In genomic region chr3:14418259-14418658, GRCh38 we compare ENCODE assay signal across 26 cellular contexts. TPM values are rescaled to one million over a fixed set of nuclear protein-coding genes. Genes with fewer than 3 reads are reported as not detected.
DNase-seq lines count a peak whose midpoint lies in the region; ATAC-seq and TF ChIP-seq lines count a peak whose summit lies in the region.
"Had no signal": no experiment of that assay in that cellular context is flagged by ENCODE, and none has a peak within 500 bp of the region (broad histone marks: within the 10 kb centered on the region; RNA-seq: fewer than 3 reads in every experiment).

No MANE protein-coding gene starts in this region.

- CTCF ChIA-PET in naive thymus-derived CD4-positive, alpha-beta T cell (lab: Charles Lee): no interaction called here

- peaks cover 7 to 26% (median 13%) of the 10 kb centered on the region in 7 donors for H3K4me1 Mint-ChIP-seq in naive thymus-derived CD4-positive, alpha-beta T cell

- H3K4me3 Mint-ChIP-seq in naive thymus-derived CD4-positive, alpha-beta T cell: no peak overlapping the region
- H3K4me3 Mint-ChIP-seq: activated CD8-positive, alpha-beta T cell treated with anti-CD3 and anti-CD28 coated beads, Interleukin-2, amount 10 ng/mL, durations not matched to agents 7 days and 5 days; activated naive CD8-positive, alpha-beta T cell; CD4-positive, alpha-beta T cell; T-cell had no signal

- H3K27me3 ChIP-seq in colonic mucosa (no peaks in the 10 kb centered on the region), transverse colon (no peaks in the 10 kb centered on the region)
- no peaks in the 10 kb centered on the region for H3K27me3 ChIP-seq in naive thymus-derived CD4-positive, alpha-beta T cell (ENCODE audit: control insufficient read depth in 2 of 2, insufficient read depth in 2 of 2, low read length in 2 of 2)
- H3K27me3 ChIP-seq: ascending aorta, esophagus muscularis mucosa, foreskin keratinocyte, SJCRH30, vagina had no signal

- DNase-seq in DMS53 (lab: John Stamatoyannopoulos, UW) (peak; percentile 2), DMS53 treated with DMSO at 0.1 percent for 48 hours (lab: John Stamatoyannopoulos, UW; ENCODE audit: unreplicated experiment) (no peak), colonic mucosa (peak; percentile 45), transverse colon (peak; percentile 55), amniotic stem cell (lab: John Stamatoyannopoulos, UW) (no peak), posterior vena cava (ENCODE audit: low spot score) (no peak)
- DNase-seq in naive thymus-derived CD4-positive, alpha-beta T cell: no peak
- DNase-seq: activated CD4-positive, alpha-beta T cell treated with anti-CD3 and anti-CD28 coated beads for 1 hour; activated CD8-positive, alpha-beta T cell treated with anti-CD3 and anti-CD28 coated beads, Interleukin-2, amount 10 ng/mL, durations not matched to agents 7 days and 5 days; CD4-positive, alpha-beta T cell; DMS 273 treated with DMSO at 0.1 percent for 48 hours; foreskin keratinocyte; heart right ventricle; kidney glomerular epithelial cell; mesenchymal stem cell; NCI-H2029 treated with DMSO at 0.1 percent for 48 hours; NCI-H2227 treated with DMSO at 0.1 percent for 48 hours; retina; SJCRH30; T-cell had no signal

- H3K27me3 Mint-ChIP-seq in naive thymus-derived CD4-positive, alpha-beta T cell: no peaks in the 10 kb centered on the region
- H3K27me3 Mint-ChIP-seq: activated naive CD8-positive, alpha-beta T cell; CD4-positive, alpha-beta T cell; T-cell had no signal

- no peak for TF ChIP-seq EP300 in transverse colon (IDR thresholded peaks at IDR 0.05; ENCODE audit: low read depth)

- H3K36me3 Mint-ChIP-seq in naive thymus-derived CD4-positive, alpha-beta T cell: peaks cover 5 to 22% (median 10%) of the 10 kb centered on the region in 5 donors

- H3K9me3 ChIP-seq in colonic mucosa (no peaks in the 10 kb centered on the region), transverse colon (no peaks in the 10 kb centered on the region)
- H3K9me3 ChIP-seq in naive thymus-derived CD4-positive, alpha-beta T cell (ENCODE audit: control insufficient read depth in 2 of 3, low read length in 3 of 3): no peaks in the 10 kb centered on the region
- H3K9me3 ChIP-seq: ascending aorta, esophagus muscularis mucosa, heart right ventricle, SJCRH30, vagina had no signal

- intact Hi-C loops in colonic mucosa (cut with DNase I) (no loop called here), transverse colon (cut with DNase I; ENCODE audit: low total_unique reads) (no loop called here), posterior vena cava (cut with DNase I) (no loop called here)
- intact Hi-C loops in naive thymus-derived CD4-positive, alpha-beta T cell (cut with micrococcal nuclease): no loop called here

- peak overlapping the region in 1 of 9 donors; percentile 41 for H3K27ac Mint-ChIP-seq in naive thymus-derived CD4-positive, alpha-beta T cell
- H3K27ac Mint-ChIP-seq: activated CD8-positive, alpha-beta T cell treated with anti-CD3 and anti-CD28 coated beads, Interleukin-2, amount 10 ng/mL, durations not matched to agents 7 days and 5 days; activated naive CD8-positive, alpha-beta T cell; CD4-positive, alpha-beta T cell; T-cell had no signal

- WGBS in transverse colon (ENCODE audit: low coverage in 1 of 2), 2 donors: 53 to 67% methylated on average over 3 to 4 of the region's 10 CpGs

- H3K9ac ChIP-seq in colonic mucosa (ENCODE audit: low read depth in 2 of 2, low read length in 2 of 2): no peak overlapping the region

- H3K9me3 Mint-ChIP-seq in naive thymus-derived CD4-positive, alpha-beta T cell: no peaks in the 10 kb centered on the region
- H3K9me3 Mint-ChIP-seq: CD4-positive, alpha-beta T cell; T-cell had no signal

- TF ChIP-seq CTCF in colonic mucosa (IDR thresholded peaks at IDR 0.05) (no peak), transverse colon (IDR thresholded peaks at IDR 0.05) (no peak)

- ATAC-seq in naive thymus-derived CD4-positive, alpha-beta T cell: peak; percentile 28
- ATAC-seq in GM18907 (IDR thresholded peaks at IDR 0.05; ENCODE audit: unreplicated experiment): no peak
- ATAC-seq: activated CD8-positive, alpha-beta T cell treated with anti-CD3 and anti-CD28 coated beads, Interleukin-2, amount 10 ng/mL, durations not matched to agents 7 days and 5 days; foreskin keratinocyte; T-cell had no signal

- TF ChIP-seq POLR2A in transverse colon (IDR thresholded peaks at IDR 0.05): no peak

- H3K36me3 ChIP-seq in colonic mucosa (no peaks in the 10 kb centered on the region), transverse colon (no peaks in the 10 kb centered on the region)
- H3K36me3 ChIP-seq in naive thymus-derived CD4-positive, alpha-beta T cell (ENCODE audit: control insufficient read depth in 2 of 3, insufficient read depth in 3 of 3, low read length in 3 of 3): peaks cover 0 to 21% (median 0%) of the 10 kb centered on the region in 3 experiments
- H3K36me3 ChIP-seq: SJCRH30 had no signal

- in situ Hi-C loops in transverse colon (cut with MboI; ENCODE audit: low pct_ligation_motif_present in 1 of 4, low pct_unique_long_range_greater_than_20kb in 1 of 4, low sequenced_read_pairs in 3 of 4): no loop called here

- no peak overlapping the region for H3K4me3 ChIP-seq in colonic mucosa
- no peak overlapping the region for H3K4me3 ChIP-seq in naive thymus-derived CD4-positive, alpha-beta T cell (ENCODE audit: low read length)
- no peak overlapping the region for H3K4me3 ChIP-seq in transverse colon
- H3K4me3 ChIP-seq: ascending aorta, esophagus muscularis mucosa, heart right ventricle, SJCRH30, vagina had no signal

- POLR2A ChIA-PET in naive thymus-derived CD4-positive, alpha-beta T cell (lab: Charles Lee): no interaction called here

- peaks cover 9% of the 10 kb centered on the region for H3K4me1 ChIP-seq in colonic mucosa
- peaks cover 0 to 14% of the 10 kb centered on the region in 2 donors for H3K4me1 ChIP-seq in naive thymus-derived CD4-positive, alpha-beta T cell (ENCODE audit: control insufficient read depth in 2 of 2, insufficient read depth in 2 of 2, low read length in 2 of 2)
- peaks cover 0 to 26% (median 6%) of the 10 kb centered on the region in 4 donors for H3K4me1 ChIP-seq in transverse colon
- H3K4me1 ChIP-seq: ascending aorta had no signal

- H3K27ac ChIP-seq in colonic mucosa (peak overlapping the region; percentile 33), transverse colon (peak overlapping the region in 1 of 4 donors; percentile 19)
- H3K27ac ChIP-seq in naive thymus-derived CD4-positive, alpha-beta T cell (ENCODE audit: low read depth, low read length): no peak overlapping the region
- H3K27ac ChIP-seq: 22Rv1, ascending aorta, esophagus muscularis mucosa, foreskin keratinocyte, SJCRH30, vagina had no signal

RNA-seq across cellular contexts. Expression of gene SLC6A6, which starts 15.9 kb away (rescaled TPM):
- total RNA-seq in colonic mucosa (10 to 100 TPM in 1 of 2 donors, 1 to 10 TPM in 1; 7.2 to 13.0 TPM), transverse colon (10 to 100 TPM in 1 of 4 donors, 1 to 10 TPM in 3; 4.4 to 10.5 (median 7.7) TPM), posterior vena cava (10 to 100 TPM; 13.3 to 23.6 TPM)
- total RNA-seq in naive thymus-derived CD4-positive, alpha-beta T cell: 10 to 100 TPM; 34.5 to 87.5 (median 35.6) TPM
- 1 to 10 TPM; 3.0 to 3.2 TPM for polyA plus RNA-seq in naive thymus-derived CD4-positive, alpha-beta T cell

Comparison
In these comparisons a context has a peak if more than half of its experiments do, and no peak if none do; other contexts are left out.
1. DNase-seq: peak in DMS53 (single experiment), colonic mucosa (single experiment) and transverse colon (single experiment); none in DMS53 treated with DMSO at 0.1 percent for 48 hours (single experiment), naive thymus-derived CD4-positive, alpha-beta T cell (0 of 9), amniotic stem cell (single experiment) and posterior vena cava (single experiment).